Comparison of ENCODE assay signal across 1 cellular context in genomic region chr7:151113344-151114150, GRCh38.
A peak's percentile ranks its signal among the peaks of the same experiment; 100 is the strongest.
TF ChIP-seq lines count a peak whose summit lies in the region.

No MANE protein-coding gene starts in this region.

TF ChIP-seq in endothelial cell of umbilical vein, 7 proteins besides CTCF, POLR2A, EP300 and RAD21:
- TF ChIP-seq GATA2 (IDR thresholded peaks at IDR 0.05; ENCODE audit: insufficient read depth, insufficient read length, low read depth, low read length) (peak; percentile 50), FOS (IDR thresholded peaks at IDR 0.05; ENCODE audit: borderline replicate concordance, insufficient read depth, low read length) (peak; percentile 45), POLR2AphosphoS5 (IDR thresholded peaks at IDR 0.05; ENCODE audit: insufficient read depth, low read depth, low read length) (no peak), MAX (IDR thresholded peaks at IDR 0.05; ENCODE audit: insufficient read depth, insufficient read length) (no peak), JUN (IDR thresholded peaks at IDR 0.05; ENCODE audit: borderline replicate concordance, insufficient read depth, insufficient read length, low read depth) (no peak), EZH2 (IDR thresholded peaks at IDR 0.05; ENCODE audit: borderline replicate concordance, low read depth, low read length, severe bottlenecking) (no peak), MYC (IDR thresholded peaks at IDR 0.05; ENCODE audit: low read depth, low read length) (no peak)
TF ChIP-seq in endothelial cell of umbilical vein: peak in this region for 2.
